Comparison of ENCODE assay signal across 26 cellular contexts in the genomic region with DNA sequence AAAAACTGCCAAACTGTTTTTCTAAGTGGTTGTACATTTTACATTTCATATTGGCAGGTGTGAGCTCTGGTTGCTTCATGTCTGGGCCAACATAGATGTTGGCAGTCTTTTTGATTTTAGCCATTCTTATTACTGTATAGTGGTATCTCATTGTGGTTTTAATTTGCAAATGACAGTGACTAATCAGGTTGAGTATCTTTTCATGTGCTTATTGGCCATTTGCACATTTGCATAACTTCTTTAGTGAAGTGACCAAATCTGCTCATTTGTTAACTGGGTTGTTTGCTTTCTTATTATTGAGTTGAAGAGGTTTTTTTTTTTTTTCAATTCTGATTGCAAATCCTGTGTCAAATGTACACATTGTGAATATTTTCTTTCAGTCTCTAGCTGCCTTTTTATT. TPM values are rescaled to one million over a fixed set of nuclear protein-coding genes. Genes with fewer than 3 reads are reported as not detected.
"Had no signal": no experiment of that assay in that cellular context is flagged by ENCODE, and none has a peak within 500 bp of the region (broad histone marks: within the 10 kb centered on the region; RNA-seq: fewer than 3 reads in every experiment).

No MANE protein-coding gene starts in this region.

- H3K36me3 ChIP-seq: left ventricle myocardium inferior, neural progenitor cell, neutrophil, right lobe of liver, tibial nerve, uterus had no signal

- H3K4me3 ChIP-seq: left ventricle myocardium inferior, lung, psoas muscle, right lobe of liver, tibial nerve, uterus had no signal

- H3K4me1 ChIP-seq: left ventricle myocardium inferior, parathyroid adenoma, psoas muscle, right lobe of liver, uterus had no signal

- H3K79me2 ChIP-seq: parathyroid adenoma had no signal

- H3K9me3 Mint-ChIP-seq: mesothelial cell of epicardium; natural killer cell; nephron progenitor cell; stimulated activated memory B cell treated with anti-CD40 and anti-IgM and Interleukin-4, amounts not matched to agents 10 μg/mL and 1 μg/mL and 100 μg/mL, for 72 hours; stimulated activated naive CD8-positive, alpha-beta T cell treated with anti-CD3 and anti-CD28 coated beads, Interleukin-15, amount 100 ng/mL, for 72 hours; type B pancreatic cell had no signal

- H3K9me3 ChIP-seq: left ventricle myocardium inferior, neutrophil, psoas muscle, right lobe of liver, tibial nerve, uterus had no signal

- H3K9ac ChIP-seq: neural progenitor cell, parathyroid adenoma had no signal

- H3K27ac ChIP-seq: left ventricle myocardium inferior, neural progenitor cell, neutrophil, parathyroid adenoma, psoas muscle, right lobe of liver, tibial nerve, uterus had no signal

- H3K36me3 Mint-ChIP-seq: mesothelial cell of epicardium; naive B cell; natural killer cell; neural progenitor cell; stimulated activated memory B cell treated with anti-CD40 and anti-IgM and Interleukin-4, amounts not matched to agents 10 μg/mL and 1 μg/mL and 100 μg/mL, for 72 hours; type B pancreatic cell had no signal

- H3K27ac Mint-ChIP-seq: mesothelial cell of epicardium; naive B cell; natural killer cell; nephron progenitor cell; neural progenitor cell; stimulated activated memory B cell treated with anti-CD40 and anti-IgM and Interleukin-4, amounts not matched to agents 10 μg/mL and 1 μg/mL and 100 μg/mL, for 72 hours; stimulated activated naive CD8-positive, alpha-beta T cell treated with anti-CD3 and anti-CD28 coated beads, Interleukin-15, amount 100 ng/mL, for 72 hours; type B pancreatic cell had no signal

- H3K4me3 Mint-ChIP-seq: naive B cell; natural killer cell; stimulated activated memory B cell treated with anti-CD40 and anti-IgM and Interleukin-4, amounts not matched to agents 10 μg/mL and 1 μg/mL and 100 μg/mL, for 72 hours; stimulated activated naive CD8-positive, alpha-beta T cell treated with anti-CD3 and anti-CD28 coated beads, Interleukin-15, amount 100 ng/mL, for 72 hours had no signal

- H2AFZ ChIP-seq: parathyroid adenoma had no signal

- DNase-seq: islet precursor cell; left ventricle myocardium inferior; naive B cell; natural killer cell; nephron progenitor cell; occipital lobe; psoas muscle; right lobe of liver; stimulated activated CD4-positive, alpha-beta T cell treated with anti-CD3 and anti-CD28 coated beads, Interleukin-1b, Interleukin-23, amount 100 ng/mL, for 48 hours; stimulated activated CD4-positive, alpha-beta T cell treated with anti-CD3 and anti-CD28 coated beads, Interleukin-2, amount 100 ng/mL, for 48 hours; stimulated activated CD4-positive, alpha-beta T cell treated with anti-CD3 and anti-CD28 coated beads, Interleukin-4, amount 100 ng/mL, for 4 hours; stimulated activated CD8-positive, alpha-beta memory T cell treated with anti-CD3 and anti-CD28 coated beads, Interleukin-4, amount 100 ng/mL, for 48 hours; stimulated activated naive CD4-positive, alpha-beta T cell treated with Interleukin-2 at 50 U/mL for 16 hours; stimulated activated naive CD8-positive, alpha-beta T cell treated with anti-CD3 and anti-CD28 coated beads, Interleukin-15, amount 100 ng/mL, for 72 hours; substantia nigra; uterus had no signal

RNA-seq across cellular contexts. Expression of a gene that starts 36.9 kb away (rescaled TPM):
- total RNA-seq: occipital lobe, right lobe of liver, skeletal muscle tissue, temporal lobe had no signal
